22 cellular contexts compared by ENCODE assay signal in genomic region chr12:51540996-51541395, GRCh38.
"Had no signal": no experiment of that assay in that cellular context is flagged by ENCODE, and none has a peak within 500 bp of the region (broad histone marks: within the 10 kb centered on the region; RNA-seq: fewer than 3 reads in every experiment).

No MANE protein-coding gene starts in this region.

- H3K36me3 ChIP-seq: colonic mucosa, esophagus squamous epithelium, gastrocnemius medialis, heart right ventricle, left lung, lower lobe of right lung had no signal

- H3K4me1 ChIP-seq: colonic mucosa, esophagus squamous epithelium, gastrocnemius medialis, heart right ventricle, left lung, lower lobe of right lung had no signal

- DNase-seq: colonic mucosa; cortex of kidney; effector CD8-positive, alpha-beta T cell; effector memory CD8-positive, alpha-beta T cell; endodermal cell; erythroblast; esophagus squamous epithelium; foreskin melanocyte; gastrocnemius medialis; glutamatergic neuron; head of caudate nucleus; heart right ventricle; hippocampal formation; left cardiac atrium; left lung; left ventricle myocardium superior; lower lobe of right lung; mesenchymal stem cell; mucosa of descending colon; naive B cell had no signal

- ATAC-seq: effector memory CD8-positive, alpha-beta T cell; esophagus mucosa; gastrocnemius medialis; heart right ventricle; left cardiac atrium; left lung; left ventricle myocardium superior; lower lobe of right lung; mucosa of descending colon had no signal

- H3K9me3 ChIP-seq: colonic mucosa, esophagus squamous epithelium, gastrocnemius medialis, heart right ventricle, left lung, lower lobe of right lung, mucosa of descending colon had no signal

- H3K27me3 ChIP-seq: colonic mucosa had no signal

- H3K27ac ChIP-seq: colonic mucosa, epithelial cell of prostate, esophagus squamous epithelium, gastrocnemius medialis, heart right ventricle, left lung, lower lobe of right lung had no signal

- H3K4me3 ChIP-seq: colonic mucosa, esophagus squamous epithelium, gastrocnemius medialis, heart right ventricle, left lung, lower lobe of right lung, mucosa of descending colon had no signal
